24 cellular contexts compared by ENCODE assay signal in the genomic region with DNA sequence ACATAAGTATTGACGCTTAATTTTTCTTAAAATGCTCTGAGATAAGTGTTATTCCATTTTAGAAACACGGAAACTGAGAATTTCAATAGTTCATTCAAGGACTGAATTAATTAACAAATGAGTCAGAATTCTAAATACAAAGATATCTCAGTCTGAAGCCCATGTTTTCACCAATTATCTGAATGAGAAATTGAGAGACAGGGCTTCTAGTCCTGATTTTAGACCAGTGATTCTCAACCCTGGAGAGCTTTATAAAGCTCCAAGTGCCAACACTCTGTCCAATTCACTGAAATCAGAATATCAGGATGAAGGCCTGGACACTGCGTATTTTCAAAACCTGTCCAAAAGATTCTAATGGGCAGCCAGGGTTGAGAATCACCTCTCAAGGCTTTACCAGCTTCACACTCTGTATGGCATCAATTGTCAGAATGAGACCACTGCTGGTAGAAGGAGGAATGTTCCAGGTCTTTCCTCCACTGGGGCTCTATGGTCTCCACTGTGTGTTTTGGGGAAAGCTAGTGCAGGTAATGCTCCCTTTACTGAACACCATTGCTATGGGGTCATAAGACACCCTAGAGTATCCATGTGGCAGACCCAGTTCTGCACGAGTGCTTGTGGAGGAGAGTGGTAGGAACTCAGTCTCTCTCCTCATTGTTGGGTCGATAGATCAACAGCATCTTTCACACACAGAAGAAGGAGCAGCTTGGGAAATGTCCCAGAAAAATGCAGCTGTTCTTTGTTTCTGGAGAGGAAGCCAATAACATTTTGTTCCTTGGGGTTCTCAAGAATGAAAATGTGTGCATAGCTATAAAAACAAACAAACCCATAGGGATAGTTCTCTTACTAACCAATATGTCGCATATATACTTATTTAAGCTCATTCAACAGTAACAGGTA.
DNase-seq lines count a peak whose midpoint lies in the region; ATAC-seq and TF ChIP-seq lines count a peak whose summit lies in the region.
"Had no signal": no experiment of that assay in that cellular context is flagged by ENCODE, and none has a peak within 500 bp of the region (broad histone marks: within the 10 kb centered on the region; RNA-seq: fewer than 3 reads in every experiment).

No MANE protein-coding gene starts in this region.

- no peaks in the 10 kb centered on the region for H3K27me3 ChIP-seq in gastroesophageal sphincter
- H3K27me3 ChIP-seq: BLaER1 had no signal

- no peaks in the 10 kb centered on the region for H3K4me1 ChIP-seq in gastroesophageal sphincter
- H3K4me1 ChIP-seq: BLaER1 had no signal

- TF ChIP-seq EP300 in gastroesophageal sphincter (IDR thresholded peaks at IDR 0.05): no peak

- intact Hi-C loops in Right ventricle myocardium superior (cut with DNase I): no loop called here
- intact Hi-C loops in left cardiac atrium (cut with DNase I): no loop called here

- no peak overlapping the region for H3K4me3 ChIP-seq in gastroesophageal sphincter
- H3K4me3 ChIP-seq: BLaER1, GM12878, GM23338, K562 had no signal

- DNase-seq in Right ventricle myocardium superior (no peak), left cardiac atrium (no peak), globus pallidus (ENCODE audit: low spot score) (peak; percentile 82), pons (ENCODE audit: low spot score) (peak; percentile 89), DMS53 (lab: John Stamatoyannopoulos, UW) (no peak)
- DNase-seq: 8988T; CD8-positive, alpha-beta T cell; DND-41; GDM1; NCI-H1417 treated with DMSO at 0.1 percent for 48 hours; NCI-H2029; NCI-H2171; NCI-H446; NCI-H69; NK-92 treated with Interleukin-12 subunit alpha and Interleukin-12 subunit beta, amount 100 ng/mL, for 24 hours; SIG-M5 had no signal

- WGBS in gastroesophageal sphincter (ENCODE audit: low coverage in 1 of 2), 2 donors: 71 to 79% methylated on average over 3 to 6 of the region's 6 CpGs

- TF ChIP-seq POLR2A in gastroesophageal sphincter (IDR thresholded peaks at IDR 0.05): no peak

- H3K9me3 ChIP-seq in gastroesophageal sphincter: peaks cover 0 to 16% (median 0%) of the 10 kb centered on the region in 3 donors

- ATAC-seq in Right ventricle myocardium superior (ENCODE audit: poor library complexity) (peak; percentile 72), left cardiac atrium (no peak), GM19395 (IDR thresholded peaks at IDR 0.05; ENCODE audit: unreplicated experiment) (no peak), gastroesophageal sphincter (no peak), GM18861 (IDR thresholded peaks at IDR 0.05; ENCODE audit: unreplicated experiment) (no peak)
- ATAC-seq: CD8-positive, alpha-beta T cell; GM12878; GM23338; HCT116; K562 had no signal

- TF ChIP-seq CTCF in gastroesophageal sphincter (IDR thresholded peaks at IDR 0.05): no peak

- no peak overlapping the region for H3K27ac ChIP-seq in gastroesophageal sphincter
- H3K27ac ChIP-seq: BLaER1 had no signal

- H3K36me3 ChIP-seq in gastroesophageal sphincter: no peaks in the 10 kb centered on the region
- H3K36me3 ChIP-seq: BLaER1 had no signal

Comparison
In these comparisons a context has a peak if more than half of its experiments do, and no peak if none do; other contexts are left out.
1. DNase-seq: peak in globus pallidus (single experiment) and pons (single experiment); none in Right ventricle myocardium superior (single experiment), left cardiac atrium (single experiment) and DMS53 (single experiment).